Comparison of ENCODE assay signal across 19 cellular contexts in the genomic region with DNA sequence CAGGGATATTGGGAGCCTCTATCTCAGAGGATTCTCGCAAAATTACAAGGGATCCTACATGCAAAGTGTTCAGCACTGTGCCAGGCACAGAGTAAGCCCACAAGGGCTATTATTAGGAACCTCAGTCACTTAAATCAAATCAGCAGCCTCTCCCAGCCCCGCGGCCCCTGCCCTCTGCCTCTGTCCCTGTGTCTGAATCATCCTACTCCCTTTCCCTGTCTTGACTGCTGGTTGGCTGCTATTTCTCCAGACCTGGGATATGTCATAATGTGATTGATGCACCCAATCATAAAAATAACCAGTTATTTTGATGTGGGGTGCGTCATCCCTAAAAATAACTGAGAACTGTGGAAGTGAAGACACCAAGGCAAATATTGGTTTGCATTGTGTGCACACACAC.
"Had no signal": no experiment of that assay in that cellular context is flagged by ENCODE, and none has a peak within 500 bp of the region (broad histone marks: within the 10 kb centered on the region; RNA-seq: fewer than 3 reads in every experiment).

No MANE protein-coding gene starts in this region.

- H3K27ac ChIP-seq: brain microvascular endothelial cell, epithelial cell of prostate, pancreas, vagina had no signal

- ATAC-seq: activated CD4-positive, CD25-positive, alpha-beta regulatory T cell treated with anti-CD3 and anti-CD28 coated beads, Interleukin-2, amount 50 U/mL, for 24 hours; effector memory CD8-positive, alpha-beta T cell; left colon; pancreas; stimulated activated effector memory CD8-positive, alpha-beta T cell treated with anti-CD3 and anti-CD28 coated beads, Interleukin-12 subunit alpha, Interleukin-12 subunit beta, amount 100 ng/mL, for 72 hours had no signal

- H3K27me3 Mint-ChIP-seq: effector memory CD8-positive, alpha-beta T cell had no signal

- H3K36me3 ChIP-seq: brain microvascular endothelial cell, pancreas, vagina had no signal

- DNase-seq: activated CD4-positive, alpha-beta T cell treated with anti-CD3 and anti-CD28 coated beads, Interleukin-2, amount 50 U/mL, for 1 hour; activated CD8-positive, alpha-beta memory T cell treated with anti-CD3 and anti-CD28 coated beads for 24 hours; activated naive CD8-positive, alpha-beta T cell treated with anti-CD3 and anti-CD28 coated beads, Interleukin-2, amount 10 ng/mL, durations not matched to agents 7 days and 5 days; brain microvascular endothelial cell; dermis blood vessel endothelial cell; effector memory CD8-positive, alpha-beta T cell; left colon; pancreas; T-helper 9 cell had no signal

- H3K4me3 Mint-ChIP-seq: activated naive CD8-positive, alpha-beta T cell treated with anti-CD3 and anti-CD28 coated beads, Interleukin-2, amount 10 ng/mL, durations not matched to agents 7 days and 5 days; activated T-helper 1 cell treated with anti-CD3 and anti-CD28 coated beads, Interleukin-12 subunit alpha, Interleukin-12 subunit beta, Interleukin-2, Interleukin-4 antibody, amounts not matched to agents 30 ng/mL and 10 ng/mL and 1 ng/mL, durations not matched to agents 14 hours and 24 hours and 36 hours; effector memory CD8-positive, alpha-beta T cell; mesothelial cell of epicardium; neural crest cell; stimulated activated effector memory CD8-positive, alpha-beta T cell treated with anti-CD3 and anti-CD28 coated beads, Interleukin-12 subunit alpha, Interleukin-12 subunit beta, amount 100 ng/mL, for 72 hours had no signal

- H3K4me1 Mint-ChIP-seq: activated naive CD8-positive, alpha-beta T cell treated with anti-CD3 and anti-CD28 coated beads, Interleukin-2, amount 10 ng/mL, durations not matched to agents 7 days and 5 days; neural crest cell; stimulated activated effector memory CD8-positive, alpha-beta T cell treated with anti-CD3 and anti-CD28 coated beads, Interleukin-12 subunit alpha, Interleukin-12 subunit beta, amount 100 ng/mL, for 72 hours had no signal

- H3K9me3 Mint-ChIP-seq: neural crest cell had no signal

- H3K27ac Mint-ChIP-seq: activated naive CD8-positive, alpha-beta T cell treated with anti-CD3 and anti-CD28 coated beads, Interleukin-2, amount 10 ng/mL, durations not matched to agents 7 days and 5 days; activated T-helper 1 cell treated with anti-CD3 and anti-CD28 coated beads, Interleukin-12 subunit alpha, Interleukin-12 subunit beta, Interleukin-2, Interleukin-4 antibody, amounts not matched to agents 30 ng/mL and 10 ng/mL and 1 ng/mL, durations not matched to agents 14 hours and 24 hours and 36 hours; effector memory CD8-positive, alpha-beta T cell; mesothelial cell of epicardium; stimulated activated effector memory CD8-positive, alpha-beta T cell treated with anti-CD3 and anti-CD28 coated beads, Interleukin-12 subunit alpha, Interleukin-12 subunit beta, amount 100 ng/mL, for 72 hours had no signal

- FAIRE-seq: frontal cortex, islet of Langerhans, pancreas had no signal

- H3K36me3 Mint-ChIP-seq: activated naive CD8-positive, alpha-beta T cell treated with anti-CD3 and anti-CD28 coated beads, Interleukin-2, amount 10 ng/mL, durations not matched to agents 7 days and 5 days; mesothelial cell of epicardium; stimulated activated effector memory CD8-positive, alpha-beta T cell treated with anti-CD3 and anti-CD28 coated beads, Interleukin-12 subunit alpha, Interleukin-12 subunit beta, amount 100 ng/mL, for 72 hours had no signal

- H3K4me3 ChIP-seq: lung, pancreas, vagina had no signal

- H3K4me1 ChIP-seq: pancreas, vagina had no signal

- H3K27me3 ChIP-seq: brain microvascular endothelial cell, pancreas, vagina had no signal

- H3K9me3 ChIP-seq: pancreas, vagina had no signal
